9 cellular contexts compared by ENCODE assay signal in the genomic region with DNA sequence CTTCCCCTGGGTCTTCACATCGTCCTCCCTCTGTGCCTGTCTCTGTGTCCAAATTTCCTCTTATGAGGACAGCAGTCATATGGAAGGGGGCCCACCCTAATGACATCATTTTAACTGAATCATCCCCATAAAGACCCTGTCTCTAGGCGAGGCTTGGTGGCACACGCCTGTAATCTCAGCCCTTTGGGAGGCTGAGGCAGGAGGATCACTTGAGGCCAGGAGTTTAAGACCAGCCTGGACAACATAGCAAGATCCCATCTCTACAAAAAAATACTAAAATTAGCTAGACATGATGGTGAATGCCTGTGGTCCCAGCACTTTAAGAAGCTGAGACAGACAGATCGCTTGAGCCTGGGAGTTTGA. TPM values are rescaled to one million over a fixed set of nuclear protein-coding genes. Genes with fewer than 3 reads are reported as not detected.
DNase-seq lines count a peak whose midpoint lies in the region; ATAC-seq and TF ChIP-seq lines count a peak whose summit lies in the region.
"Had no signal": no experiment of that assay in that cellular context is flagged by ENCODE, and none has a peak within 500 bp of the region (broad histone marks: within the 10 kb centered on the region; RNA-seq: fewer than 3 reads in every experiment).

No MANE protein-coding gene starts in this region.

- WGBS in right cardiac atrium: 62% methylated on average over 4 of the region's 4 CpGs

- no peaks in the 10 kb centered on the region for H3K9me3 ChIP-seq in right cardiac atrium (ENCODE audit: control insufficient read depth, low read length)

- H3K27ac Mint-ChIP-seq in HFFc6: peak overlapping the region; percentile 99
- H3K27ac Mint-ChIP-seq in activated T-helper 1 cell treated with anti-CD3 and anti-CD28 coated beads, Interleukin-12 subunit alpha, Interleukin-12 subunit beta, Interleukin-2, Interleukin-4 antibody, amounts not matched to agents 30 ng/mL and 10 ng/mL and 1 ng/mL, durations not matched to agents 14 hours and 24 hours and 36 hours: peak overlapping the region; percentile 84
- H3K27ac Mint-ChIP-seq in stimulated activated memory B cell treated with anti-CD40 and anti-IgM and Interleukin-4, amounts not matched to agents 10 μg/mL and 1 μg/mL and 100 μg/mL, for 72 hours: peak overlapping the region; percentile 86

- intact Hi-C loops in activated T-helper 1 cell treated with anti-CD3 and anti-CD28 coated beads, Interleukin-12 subunit alpha, Interleukin-12 subunit beta, Interleukin-2, Interleukin-4 antibody, amounts not matched to agents 30 ng/mL and 10 ng/mL and 1 ng/mL, durations not matched to agents 14 hours and 24 hours and 36 hours (cut with micrococcal nuclease): loop anchor here (1.0 kb wide), 1 partner anchor 45 kb away; no protein-coding TSS in a partner anchor
- intact Hi-C loops in right cardiac atrium (cut with DNase I): no loop called here

- H3K9me3 Mint-ChIP-seq in HFFc6: no peaks in the 10 kb centered on the region
- H3K9me3 Mint-ChIP-seq in activated T-helper 1 cell treated with anti-CD3 and anti-CD28 coated beads, Interleukin-12 subunit alpha, Interleukin-12 subunit beta, Interleukin-2, Interleukin-4 antibody, amounts not matched to agents 30 ng/mL and 10 ng/mL and 1 ng/mL, durations not matched to agents 14 hours and 24 hours and 36 hours: no peaks in the 10 kb centered on the region
- H3K9me3 Mint-ChIP-seq in stimulated activated memory B cell treated with anti-CD40 and anti-IgM and Interleukin-4, amounts not matched to agents 10 μg/mL and 1 μg/mL and 100 μg/mL, for 72 hours: no peaks in the 10 kb centered on the region

- peaks cover 13% of the 10 kb centered on the region for H3K4me1 ChIP-seq in right cardiac atrium (ENCODE audit: control insufficient read depth, insufficient read depth, low read length)

- H3K4me3 Mint-ChIP-seq in HFFc6: peak overlapping the region; percentile 94
- peak overlapping the region; percentile 67 for H3K4me3 Mint-ChIP-seq in activated T-helper 1 cell treated with anti-CD3 and anti-CD28 coated beads, Interleukin-12 subunit alpha, Interleukin-12 subunit beta, Interleukin-2, Interleukin-4 antibody, amounts not matched to agents 30 ng/mL and 10 ng/mL and 1 ng/mL, durations not matched to agents 14 hours and 24 hours and 36 hours
- peak overlapping the region; percentile 83 for H3K4me3 Mint-ChIP-seq in stimulated activated memory B cell treated with anti-CD40 and anti-IgM and Interleukin-4, amounts not matched to agents 10 μg/mL and 1 μg/mL and 100 μg/mL, for 72 hours

- no peaks in the 10 kb centered on the region for H3K27me3 ChIP-seq in right cardiac atrium (ENCODE audit: control insufficient read depth, insufficient read depth)

- no peak overlapping the region for H3K4me3 ChIP-seq in right cardiac atrium (ENCODE audit: low read length)

- H3K27ac ChIP-seq in right cardiac atrium (ENCODE audit: low read length): peak overlapping the region; percentile 81
- H3K27ac ChIP-seq: VCaP had no signal

- H3K27me3 Mint-ChIP-seq in HFFc6 (ENCODE audit: insufficient read depth): peaks cover 2% of the 10 kb centered on the region; the same call in 1 of the 2 replicates
- no peaks in the 10 kb centered on the region for H3K27me3 Mint-ChIP-seq in activated T-helper 1 cell treated with anti-CD3 and anti-CD28 coated beads, Interleukin-12 subunit alpha, Interleukin-12 subunit beta, Interleukin-2, Interleukin-4 antibody, amounts not matched to agents 30 ng/mL and 10 ng/mL and 1 ng/mL, durations not matched to agents 14 hours and 24 hours and 36 hours (ENCODE audit: insufficient read depth)
- no peaks in the 10 kb centered on the region for H3K27me3 Mint-ChIP-seq in stimulated activated memory B cell treated with anti-CD40 and anti-IgM and Interleukin-4, amounts not matched to agents 10 μg/mL and 1 μg/mL and 100 μg/mL, for 72 hours

- no peak for ATAC-seq in right cardiac atrium
- ATAC-seq in stimulated activated memory B cell treated with anti-CD40 and anti-IgM and Interleukin-4, amounts not matched to agents 10 μg/mL and 1 μg/mL and 100 μg/mL, for 72 hours: no peak
- ATAC-seq in omental fat pad (ENCODE audit: low FRiP score): no peak
- no peak for ATAC-seq in HG03139 (IDR thresholded peaks at IDR 0.05; ENCODE audit: unreplicated experiment)

- peaks cover 51% of the 10 kb centered on the region for H3K4me1 Mint-ChIP-seq in HFFc6 (ENCODE audit: low read depth)
- peaks cover 38% of the 10 kb centered on the region for H3K4me1 Mint-ChIP-seq in activated T-helper 1 cell treated with anti-CD3 and anti-CD28 coated beads, Interleukin-12 subunit alpha, Interleukin-12 subunit beta, Interleukin-2, Interleukin-4 antibody, amounts not matched to agents 30 ng/mL and 10 ng/mL and 1 ng/mL, durations not matched to agents 14 hours and 24 hours and 36 hours (ENCODE audit: low read depth)
- peaks cover 73% of the 10 kb centered on the region for H3K4me1 Mint-ChIP-seq in stimulated activated memory B cell treated with anti-CD40 and anti-IgM and Interleukin-4, amounts not matched to agents 10 μg/mL and 1 μg/mL and 100 μg/mL, for 72 hours

- peaks cover 9% of the 10 kb centered on the region for H3K36me3 Mint-ChIP-seq in HFFc6 (ENCODE audit: low read depth)
- peaks cover 11% of the 10 kb centered on the region for H3K36me3 Mint-ChIP-seq in activated T-helper 1 cell treated with anti-CD3 and anti-CD28 coated beads, Interleukin-12 subunit alpha, Interleukin-12 subunit beta, Interleukin-2, Interleukin-4 antibody, amounts not matched to agents 30 ng/mL and 10 ng/mL and 1 ng/mL, durations not matched to agents 14 hours and 24 hours and 36 hours (ENCODE audit: low read depth)
- peaks cover 24% of the 10 kb centered on the region for H3K36me3 Mint-ChIP-seq in stimulated activated memory B cell treated with anti-CD40 and anti-IgM and Interleukin-4, amounts not matched to agents 10 μg/mL and 1 μg/mL and 100 μg/mL, for 72 hours

- 0 out of 2 replicates have a peak, but pooled peaks have one; percentile 43 for TF ChIP-seq CTCF in HFFc6 (IDR thresholded peaks at IDR 0.05)
- no peak for TF ChIP-seq CTCF in omental fat pad (IDR thresholded peaks at IDR 0.05)

- DNase-seq in HFFc6: no peak
- DNase-seq in activated T-helper 1 cell treated with anti-CD3 and anti-CD28 coated beads, Interleukin-12 subunit alpha, Interleukin-12 subunit beta, Interleukin-2, Interleukin-4 antibody, amounts not matched to agents 30 ng/mL and 10 ng/mL and 1 ng/mL, durations not matched to agents 14 hours and 24 hours and 36 hours (ENCODE audit: low spot score): no peak
- no peak for DNase-seq in right cardiac atrium
- no peak for DNase-seq in omental fat pad (ENCODE audit: low spot score)
- no peak for DNase-seq in activated CD8-positive, alpha-beta memory T cell treated with anti-CD3 and anti-CD28 coated beads, Interleukin-2, amount 50 U/mL, for 48 hours
- DNase-seq: NCI-H1436 had no signal

RNA-seq across cellular contexts. Expression of a gene that starts 4.8 kb away (rescaled TPM):
- total RNA-seq in HFFc6 (2021; fragmentation: NEBNext Ultra II Directional; extraction: Animal tissue kit (Norgen Biotek cat#: 25700)): 10 to 100 TPM; 81.2 to 89.0 (median 83.4) TPM
- total RNA-seq in activated T-helper 1 cell treated with anti-CD3 and anti-CD28 coated beads, Interleukin-12 subunit alpha, Interleukin-12 subunit beta, Interleukin-2, Interleukin-4 antibody, amounts not matched to agents 30 ng/mL and 10 ng/mL and 1 ng/mL, durations not matched to agents 14 hours and 24 hours and 36 hours: 134 and 137 TPM in 2 replicates
- total RNA-seq in right cardiac atrium (10 to 100 TPM; 31.5 to 42.1 (median 36.6) TPM), omental fat pad (100 to 1,000 TPM in 2 of 4 donors, 10 to 100 TPM in 2; 52.7 to 149 (median 85.7) TPM)
- 30.0 TPM for polyA plus RNA-seq in right cardiac atrium

RNA-seq across cellular contexts. Expression of a gene that starts 5.2 kb away (rescaled TPM):
- 10 to 100 TPM in 5 of 6 experiments, 1 to 10 TPM in 1; 7.6 to 13.2 (median 12.2) TPM for total RNA-seq in HFFc6 (2021; fragmentation: NEBNext Ultra II Directional; extraction: Animal tissue kit (Norgen Biotek cat#: 25700))
- 32.8 and 34.9 TPM in 2 replicates for total RNA-seq in activated T-helper 1 cell treated with anti-CD3 and anti-CD28 coated beads, Interleukin-12 subunit alpha, Interleukin-12 subunit beta, Interleukin-2, Interleukin-4 antibody, amounts not matched to agents 30 ng/mL and 10 ng/mL and 1 ng/mL, durations not matched to agents 14 hours and 24 hours and 36 hours
- total RNA-seq in right cardiac atrium (1 to 10 TPM; 3.3 to 6.1 (median 5.6) TPM), omental fat pad (1 to 10 TPM; 4.0 to 7.3 (median 6.1) TPM)
- polyA plus RNA-seq in right cardiac atrium: 4.7 TPM

RNA-seq across cellular contexts. Expression of a gene that starts 53.8 kb away (rescaled TPM):
- total RNA-seq in HFFc6 (2021; fragmentation: NEBNext Ultra II Directional; extraction: Animal tissue kit (Norgen Biotek cat#: 25700)): under 1 TPM in 5 of 6 experiments, not detected in 1; 0.11 to 0.20 (median 0.14) TPM
- 0.18 TPM in 1 of 2 replicates, not detected in the other for total RNA-seq in activated T-helper 1 cell treated with anti-CD3 and anti-CD28 coated beads, Interleukin-12 subunit alpha, Interleukin-12 subunit beta, Interleukin-2, Interleukin-4 antibody, amounts not matched to agents 30 ng/mL and 10 ng/mL and 1 ng/mL, durations not matched to agents 14 hours and 24 hours and 36 hours
- 10 to 100 TPM in 1 of 4 donors, 1 to 10 TPM in 3; 2.4 to 11.8 (median 8.0) TPM for total RNA-seq in right cardiac atrium
- 19.7 TPM for polyA plus RNA-seq in right cardiac atrium
- total RNA-seq in omental fat pad: 10 to 100 TPM in 2 of 4 donors, 1 to 10 TPM in 2; 4.7 to 39.6 (median 11.2) TPM
